ENCODE assay signal across 3 cellular contexts in the genomic region with DNA sequence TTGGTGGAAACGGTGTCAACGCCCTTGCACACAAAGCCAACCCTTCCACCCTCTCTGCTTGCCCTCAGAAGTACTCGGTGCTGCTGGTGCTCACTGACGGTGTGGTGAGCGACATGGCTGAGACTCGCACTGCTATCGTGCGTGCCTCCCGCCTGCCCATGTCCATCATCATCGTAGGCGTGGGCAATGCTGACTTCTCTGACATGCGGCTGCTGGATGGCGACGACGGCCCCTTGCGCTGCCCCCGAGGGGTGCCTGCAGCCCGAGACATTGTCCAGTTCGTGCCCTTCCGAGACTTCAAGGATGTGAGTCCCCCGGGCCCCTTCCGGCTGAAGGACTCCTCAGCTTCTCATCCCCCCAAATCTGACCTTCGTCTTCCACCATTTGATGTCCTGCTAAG.
TF ChIP-seq lines count a peak whose summit lies in the region.

No MANE protein-coding gene starts in this region.

TF ChIP-seq in IMR-90, 13 proteins besides CTCF, POLR2A, EP300 and RAD21:
- TF ChIP-seq ELK1 (IDR thresholded peaks at IDR 0.05; ENCODE audit: borderline replicate concordance, low read depth, low read length) = no peak
- TF ChIP-seq FOS (IDR thresholded peaks at IDR 0.05; ENCODE audit: low read depth, low read length) = no peak
- TF ChIP-seq MAZ (IDR thresholded peaks at IDR 0.05; ENCODE audit: borderline replicate concordance, low read depth, low read length) = no peak
- TF ChIP-seq USF2 (IDR thresholded peaks at IDR 0.05; ENCODE audit: low read depth, low read length) = no peak
- TF ChIP-seq RFX5 (IDR thresholded peaks at IDR 0.05; ENCODE audit: low read depth, low read length) = no peak
- TF ChIP-seq BHLHE40 (IDR thresholded peaks at IDR 0.05; ENCODE audit: low read depth, low read length) = no peak

TF ChIP-seq in H1, 55 proteins besides CTCF, POLR2A, EP300 and RAD21:
- TF ChIP-seq GTF2F1 (IDR thresholded peaks at IDR 0.05; ENCODE audit: borderline replicate concordance, low read depth, low read length) (no peak), FOSL1 (IDR thresholded peaks at IDR 0.05; ENCODE audit: insufficient read depth, low read depth, low read length) (no peak), TAF1 (IDR thresholded peaks at IDR 0.05; ENCODE audit: low read depth, low read length) (no peak)

TF ChIP-seq in neural cell, 6 proteins besides CTCF, POLR2A, EP300 and RAD21:
- TF ChIP-seq REST (IDR thresholded peaks at IDR 0.05; ENCODE audit: borderline replicate concordance) = no peak
- no peak for TF ChIP-seq SMC3 (conservative IDR thresholded peaks at IDR 0.05; ENCODE audit: poor library complexity)
- TF ChIP-seq EZH2 (IDR thresholded peaks at IDR 0.05; ENCODE audit: borderline replicate concordance, insufficient read depth, low read length, poor library complexity, severe bottlenecking) = no peak
- TF ChIP-seq MXI1 (conservative IDR thresholded peaks at IDR 0.05; ENCODE audit: poor library complexity, severe bottlenecking) = no peak
- no peak for TF ChIP-seq TAF1 (IDR thresholded peaks at IDR 0.05; ENCODE audit: low read depth)
- TF ChIP-seq POLR2AphosphoS5 (IDR thresholded peaks at IDR 0.05) = no peak
TF ChIP-seq in neural cell: peak in this region for 0.
